In the genomic region with DNA sequence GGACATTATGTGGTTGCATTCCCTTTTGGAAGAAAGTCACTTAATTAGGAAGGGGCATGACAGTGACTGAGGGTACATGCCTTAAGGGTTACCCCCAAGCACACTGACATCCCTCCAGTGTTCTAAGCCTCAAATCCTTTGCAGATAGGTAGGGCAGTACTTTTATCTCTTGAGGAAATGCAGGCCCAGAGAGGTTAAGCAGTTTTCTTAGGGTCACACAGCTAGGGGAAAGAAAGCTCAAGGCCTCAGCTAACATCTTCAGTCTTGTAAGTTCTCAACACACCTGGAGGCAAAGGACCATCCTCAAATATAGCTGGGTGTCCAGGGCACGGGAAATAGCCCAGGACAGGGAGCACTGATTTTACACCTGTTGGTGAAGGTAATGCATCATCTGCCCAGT, we compare ENCODE assay signal across 2 cellular contexts.
TF ChIP-seq lines count a peak whose summit lies in the region.

No MANE protein-coding gene starts in this region.

TF ChIP-seq in A549, 52 proteins besides CTCF, POLR2A, EP300 and RAD21:
- TF ChIP-seq TP53 (CRISPR knock-in tag; IDR thresholded peaks at IDR 0.05) (no peak), ZSCAN20 (CRISPR knock-in tag; IDR thresholded peaks at IDR 0.05) (no peak), ZFP36 (IDR thresholded peaks at IDR 0.05; ENCODE audit: borderline replicate concordance, partially characterized antibody) (peak; percentile 36), KDM1A (IDR thresholded peaks at IDR 0.05; ENCODE audit: low read depth) (0 out of 2 replicates have a peak, but pooled peaks have one; percentile 25), SMC3 (IDR thresholded peaks at IDR 0.05) (no peak)

TF ChIP-seq in endothelial cell of umbilical vein, 7 proteins besides CTCF, POLR2A, EP300 and RAD21:
- TF ChIP-seq POLR2AphosphoS5 (IDR thresholded peaks at IDR 0.05; ENCODE audit: insufficient read depth, low read depth, low read length) (no peak), FOS (IDR thresholded peaks at IDR 0.05; ENCODE audit: borderline replicate concordance, insufficient read depth, low read length) (no peak), EZH2 (IDR thresholded peaks at IDR 0.05; ENCODE audit: borderline replicate concordance, low read depth, low read length, severe bottlenecking) (no peak), JUN (IDR thresholded peaks at IDR 0.05; ENCODE audit: borderline replicate concordance, insufficient read depth, insufficient read length, low read depth) (no peak), MYC (IDR thresholded peaks at IDR 0.05; ENCODE audit: low read depth, low read length) (no peak), GATA2 (IDR thresholded peaks at IDR 0.05; ENCODE audit: insufficient read depth, insufficient read length, low read depth, low read length) (no peak)
- TF ChIP-seq, protein P1, sequence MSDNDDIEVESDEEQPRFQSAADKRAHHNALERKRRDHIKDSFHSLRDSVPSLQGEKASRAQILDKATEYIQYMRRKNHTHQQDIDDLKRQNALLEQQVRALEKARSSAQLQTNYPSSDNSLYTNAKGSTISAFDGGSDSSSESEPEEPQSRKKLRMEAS (IDR thresholded peaks at IDR 0.05; ENCODE audit: insufficient read depth, insufficient read length): no peak
